Comparison of ENCODE assay signal across 1 cellular context in the genomic region with DNA sequence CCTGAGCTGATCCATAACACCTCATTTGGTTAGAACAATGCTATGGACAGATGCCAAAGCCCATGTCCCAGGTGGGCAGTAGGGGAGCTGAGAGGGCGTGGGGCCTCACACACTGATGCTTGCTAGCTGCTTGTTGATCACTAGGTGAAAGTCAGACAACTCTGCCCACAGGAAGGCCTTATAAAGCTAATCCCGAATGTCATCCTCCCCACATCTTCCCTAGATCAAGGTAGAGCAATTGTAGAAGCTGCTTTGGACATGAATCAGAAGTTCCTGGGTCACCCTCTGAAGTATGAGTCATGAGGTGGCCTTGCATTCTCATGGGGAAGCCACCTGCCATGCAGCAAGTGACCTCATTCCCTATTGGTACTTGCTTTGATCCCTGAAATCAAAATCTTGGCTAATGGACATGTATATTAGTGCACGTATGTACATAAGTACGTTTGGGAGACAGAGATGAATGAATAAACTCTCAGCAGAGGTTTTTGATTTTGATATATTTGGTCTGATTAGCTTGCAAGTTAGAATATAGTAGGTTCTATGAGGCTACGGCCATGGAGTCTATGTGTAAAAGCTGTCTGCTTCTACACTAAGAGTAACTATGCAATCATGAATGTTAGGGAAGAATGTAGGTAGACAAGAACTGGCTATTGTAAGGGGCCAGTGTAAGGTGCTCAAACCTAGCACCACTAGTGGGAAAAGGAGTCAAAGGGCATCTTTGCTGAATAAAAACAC.
TF ChIP-seq lines count a peak whose summit lies in the region.

No MANE protein-coding gene starts in this region.

TF ChIP-seq in HepG2, 621 proteins besides CTCF, POLR2A, EP300 and RAD21 (continued from another document and continues in another):
- TF ChIP-seq PBX2 (CRISPR knock-in tag; IDR thresholded peaks at IDR 0.05): no peak; the same call in 1 of the 2 replicates
- TF ChIP-seq, protein P1, sequence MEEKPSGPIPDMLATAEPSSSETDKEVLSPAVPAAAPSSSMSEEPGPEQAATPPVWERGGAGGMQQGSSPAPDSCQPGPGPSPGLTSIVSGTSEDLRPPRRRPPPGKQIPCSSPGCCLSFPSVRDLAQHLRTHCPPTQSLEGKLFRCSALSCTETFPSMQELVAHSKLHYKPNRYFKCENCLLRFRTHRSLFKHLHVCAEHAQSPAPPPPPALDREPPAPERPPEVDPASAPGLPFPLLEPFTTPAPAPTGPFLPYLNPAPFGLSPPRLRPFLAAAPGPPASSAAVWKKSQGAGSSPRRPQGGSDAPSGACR (CRISPR knock-in tag; IDR thresholded peaks at IDR 0.05): no peak
- TF ChIP-seq ZBTB44 (CRISPR knock-in tag; IDR thresholded peaks at IDR 0.05): no peak
- TF ChIP-seq ZFP90 (CRISPR knock-in tag; IDR thresholded peaks at IDR 0.05; ENCODE audit: borderline replicate concordance): no peak
- TF ChIP-seq ZBTB42 (CRISPR knock-in tag; IDR thresholded peaks at IDR 0.05): no peak
- TF ChIP-seq DMTF1 (CRISPR knock-in tag; IDR thresholded peaks at IDR 0.05): no peak
- TF ChIP-seq, protein P2, sequence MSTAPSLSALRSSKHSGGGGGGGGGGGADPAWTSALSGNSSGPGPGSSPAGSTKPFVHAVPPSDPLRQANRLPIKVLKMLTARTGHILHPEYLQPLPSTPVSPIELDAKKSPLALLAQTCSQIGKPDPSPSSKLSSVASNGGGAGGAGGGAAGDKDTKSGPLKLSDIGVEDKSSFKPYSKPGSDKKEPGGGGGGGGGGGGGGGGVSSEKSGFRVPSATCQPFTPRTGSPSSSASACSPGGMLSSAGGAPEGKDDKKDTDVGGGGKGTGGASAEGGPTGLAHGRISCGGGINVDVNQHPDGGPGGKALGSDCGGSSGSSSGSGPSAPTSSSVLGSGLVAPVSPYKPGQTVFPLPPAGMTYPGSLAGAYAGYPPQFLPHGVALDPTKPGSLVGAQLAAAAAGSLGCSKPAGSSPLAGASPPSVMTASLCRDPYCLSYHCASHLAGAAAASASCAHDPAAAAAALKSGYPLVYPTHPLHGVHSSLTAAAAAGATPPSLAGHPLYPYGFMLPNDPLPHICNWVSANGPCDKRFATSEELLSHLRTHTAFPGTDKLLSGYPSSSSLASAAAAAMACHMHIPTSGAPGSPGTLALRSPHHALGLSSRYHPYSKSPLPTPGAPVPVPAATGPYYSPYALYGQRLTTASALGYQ (CRISPR knock-in tag; IDR thresholded peaks at IDR 0.05): peak; percentile 27; the same call in 1 of the 2 replicates
- TF ChIP-seq TBX2 (CRISPR knock-in tag; IDR thresholded peaks at IDR 0.05; ENCODE audit: borderline replicate concordance): peak; percentile 76; the same call in 1 of the 2 replicates
- TF ChIP-seq NR2F6 (IDR thresholded peaks at IDR 0.05): 0 out of 2 replicates have a peak, but pooled peaks have one; percentile 16
- TF ChIP-seq NR2F6 (CRISPR knock-in tag; IDR thresholded peaks at IDR 0.05): peak; percentile 58; the same call in 1 of the 2 replicates
- TF ChIP-seq ZNF703 (CRISPR knock-in tag; IDR thresholded peaks at IDR 0.05; ENCODE audit: borderline replicate concordance): no peak
- TF ChIP-seq ZNF564 (CRISPR knock-in tag; IDR thresholded peaks at IDR 0.05): no peak
- TF ChIP-seq KLF11 (CRISPR knock-in tag; IDR thresholded peaks at IDR 0.05): no peak
- no peak for TF ChIP-seq MIER3 (CRISPR knock-in tag; IDR thresholded peaks at IDR 0.05; ENCODE audit: borderline replicate concordance)
- TF ChIP-seq, protein P3, sequence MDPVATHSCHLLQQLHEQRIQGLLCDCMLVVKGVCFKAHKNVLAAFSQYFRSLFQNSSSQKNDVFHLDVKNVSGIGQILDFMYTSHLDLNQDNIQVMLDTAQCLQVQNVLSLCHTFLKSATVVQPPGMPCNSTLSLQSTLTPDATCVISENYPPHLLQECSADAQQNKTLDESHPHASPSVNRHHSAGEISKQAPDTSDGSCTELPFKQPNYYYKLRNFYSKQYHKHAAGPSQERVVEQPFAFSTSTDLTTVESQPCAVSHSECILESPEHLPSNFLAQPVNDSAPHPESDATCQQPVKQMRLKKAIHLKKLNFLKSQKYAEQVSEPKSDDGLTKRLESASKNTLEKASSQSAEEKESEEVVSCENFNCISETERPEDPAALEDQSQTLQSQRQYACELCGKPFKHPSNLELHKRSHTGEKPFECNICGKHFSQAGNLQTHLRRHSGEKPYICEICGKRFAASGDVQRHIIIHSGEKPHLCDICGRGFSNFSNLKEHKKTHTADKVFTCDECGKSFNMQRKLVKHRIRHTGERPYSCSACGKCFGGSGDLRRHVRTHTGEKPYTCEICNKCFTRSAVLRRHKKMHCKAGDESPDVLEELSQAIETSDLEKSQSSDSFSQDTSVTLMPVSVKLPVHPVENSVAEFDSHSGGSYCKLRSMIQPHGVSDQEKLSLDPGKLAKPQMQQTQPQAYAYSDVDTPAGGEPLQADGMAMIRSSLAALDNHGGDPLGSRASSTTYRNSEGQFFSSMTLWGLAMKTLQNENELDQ (CRISPR knock-in tag; IDR thresholded peaks at IDR 0.05; ENCODE audit: borderline replicate concordance): no peak
- no peak for TF ChIP-seq EED (CRISPR knock-in tag; IDR thresholded peaks at IDR 0.05)
- peak; percentile 94 for TF ChIP-seq JUN (CRISPR knock-in tag; IDR thresholded peaks at IDR 0.05)
- no peak for TF ChIP-seq ZSCAN25 (CRISPR knock-in tag; IDR thresholded peaks at IDR 0.05)
- TF ChIP-seq ZMYM4 (CRISPR knock-in tag; IDR thresholded peaks at IDR 0.05): no peak
- TF ChIP-seq FOXO4 (CRISPR knock-in tag; conservative IDR thresholded peaks at IDR 0.05): no peak
- no peak; the same call in 1 of the 2 replicates for TF ChIP-seq POGZ (CRISPR knock-in tag; IDR thresholded peaks at IDR 0.05)
- TF ChIP-seq NR2F2 (IDR thresholded peaks at IDR 0.05; ENCODE audit: borderline replicate concordance, low read depth): 0 out of 2 replicates have a peak, but pooled peaks have one; percentile 11
- TF ChIP-seq, protein P4, sequence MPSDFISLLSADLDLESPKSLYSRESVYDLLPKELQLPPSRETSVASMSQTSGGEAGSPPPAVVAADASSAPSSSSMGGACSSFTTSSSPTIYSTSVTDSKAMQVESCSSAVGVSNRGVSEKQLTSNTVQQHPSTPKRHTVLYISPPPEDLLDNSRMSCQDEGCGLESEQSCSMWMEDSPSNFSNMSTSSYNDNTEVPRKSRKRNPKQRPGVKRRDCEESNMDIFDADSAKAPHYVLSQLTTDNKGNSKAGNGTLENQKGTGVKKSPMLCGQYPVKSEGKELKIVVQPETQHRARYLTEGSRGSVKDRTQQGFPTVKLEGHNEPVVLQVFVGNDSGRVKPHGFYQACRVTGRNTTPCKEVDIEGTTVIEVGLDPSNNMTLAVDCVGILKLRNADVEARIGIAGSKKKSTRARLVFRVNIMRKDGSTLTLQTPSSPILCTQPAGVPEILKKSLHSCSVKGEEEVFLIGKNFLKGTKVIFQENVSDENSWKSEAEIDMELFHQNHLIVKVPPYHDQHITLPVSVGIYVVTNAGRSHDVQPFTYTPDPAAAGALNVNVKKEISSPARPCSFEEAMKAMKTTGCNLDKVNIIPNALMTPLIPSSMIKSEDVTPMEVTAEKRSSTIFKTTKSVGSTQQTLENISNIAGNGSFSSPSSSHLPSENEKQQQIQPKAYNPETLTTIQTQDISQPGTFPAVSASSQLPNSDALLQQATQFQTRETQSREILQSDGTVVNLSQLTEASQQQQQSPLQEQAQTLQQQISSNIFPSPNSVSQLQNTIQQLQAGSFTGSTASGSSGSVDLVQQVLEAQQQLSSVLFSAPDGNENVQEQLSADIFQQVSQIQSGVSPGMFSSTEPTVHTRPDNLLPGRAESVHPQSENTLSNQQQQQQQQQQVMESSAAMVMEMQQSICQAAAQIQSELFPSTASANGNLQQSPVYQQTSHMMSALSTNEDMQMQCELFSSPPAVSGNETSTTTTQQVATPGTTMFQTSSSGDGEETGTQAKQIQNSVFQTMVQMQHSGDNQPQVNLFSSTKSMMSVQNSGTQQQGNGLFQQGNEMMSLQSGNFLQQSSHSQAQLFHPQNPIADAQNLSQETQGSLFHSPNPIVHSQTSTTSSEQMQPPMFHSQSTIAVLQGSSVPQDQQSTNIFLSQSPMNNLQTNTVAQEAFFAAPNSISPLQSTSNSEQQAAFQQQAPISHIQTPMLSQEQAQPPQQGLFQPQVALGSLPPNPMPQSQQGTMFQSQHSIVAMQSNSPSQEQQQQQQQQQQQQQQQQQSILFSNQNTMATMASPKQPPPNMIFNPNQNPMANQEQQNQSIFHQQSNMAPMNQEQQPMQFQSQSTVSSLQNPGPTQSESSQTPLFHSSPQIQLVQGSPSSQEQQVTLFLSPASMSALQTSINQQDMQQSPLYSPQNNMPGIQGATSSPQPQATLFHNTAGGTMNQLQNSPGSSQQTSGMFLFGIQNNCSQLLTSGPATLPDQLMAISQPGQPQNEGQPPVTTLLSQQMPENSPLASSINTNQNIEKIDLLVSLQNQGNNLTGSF (CRISPR knock-in tag; IDR thresholded peaks at IDR 0.05): no peak
- peak; percentile 59 for TF ChIP-seq FOXP4 (CRISPR knock-in tag; IDR thresholded peaks at IDR 0.05)
- peak; percentile 82 for TF ChIP-seq RXRB (CRISPR knock-in tag; IDR thresholded peaks at IDR 0.05; ENCODE audit: borderline replicate concordance)
- TF ChIP-seq PREB (CRISPR knock-in tag; IDR thresholded peaks at IDR 0.05): no peak
- peak; percentile 99 for TF ChIP-seq FOSL2 (CRISPR knock-in tag; IDR thresholded peaks at IDR 0.05)
- TF ChIP-seq ZNF776 (CRISPR knock-in tag; IDR thresholded peaks at IDR 0.05): no peak
- TF ChIP-seq NFYC (CRISPR knock-in tag; IDR thresholded peaks at IDR 0.05): no peak
